9 cellular contexts compared by ENCODE assay signal in genomic region chr20:45095753-45096371, GRCh38. TPM values are rescaled to one million over a fixed set of nuclear protein-coding genes. Genes with fewer than 3 reads are reported as not detected.
A peak's percentile ranks its signal among the peaks of the same experiment; 100 is the strongest.
DNase-seq lines count a peak whose midpoint lies in the region; ATAC-seq and TF ChIP-seq lines count a peak whose summit lies in the region.
"Had no signal": no experiment of that assay in that cellular context is flagged by ENCODE, and none has a peak within 500 bp of the region (broad histone marks: within the 10 kb centered on the region; RNA-seq: fewer than 3 reads in every experiment).

No MANE protein-coding gene starts in this region.

- H3K27ac Mint-ChIP-seq in Caco-2 (ENCODE audit: unreplicated experiment) = no peak overlapping the region

- H3K4me1 Mint-ChIP-seq in Caco-2 (ENCODE audit: low read depth, unreplicated experiment) = no peaks in the 10 kb centered on the region

- no peak overlapping the region for H3K4me3 ChIP-seq in Caco-2 (ENCODE audit: low read depth, low read length)

- intact Hi-C loops in Caco-2 (cut with micrococcal nuclease; ENCODE audit: unreplicated experiment) = loop anchor here (1.0 kb wide), 4 partner anchors 52 to 194 kb away; no protein-coding TSS in a partner anchor

- no peak for ATAC-seq in GM21526 (IDR thresholded peaks at IDR 0.05; ENCODE audit: low FRiP score, unreplicated experiment)

- no peak overlapping the region for H3K4me3 Mint-ChIP-seq in Caco-2 (ENCODE audit: unreplicated experiment)

- H3K9me3 Mint-ChIP-seq in Caco-2 (ENCODE audit: unreplicated experiment) = no peaks in the 10 kb centered on the region

- CTCF ChIA-PET in Caco-2 (lab: Charles Lee) = interaction anchor here (0.5 to 7.0 kb wide), 39 partner anchors 9 to 891 kb away, joined by 3 to 203 read pairs (median 6); partner anchors contain the start of gene WFDC12

- POLR2A ChIA-PET in Caco-2 (lab: Charles Lee) = interaction anchor here (0.5 to 2.0 kb wide), 4 partner anchors 52 to 346 kb away, joined by 3 to 13 read pairs (median 3); partner anchors contain the start of gene YWHAB

- no peaks in the 10 kb centered on the region for H3K9me3 ChIP-seq in Caco-2

- TF ChIP-seq CTCF in Caco-2 (IDR thresholded peaks at IDR 0.05; ENCODE audit: insufficient read depth in 1 of 2, low read depth in 1 of 2, low read length in 1 of 2, severe bottlenecking in 1 of 2, unreplicated experiment in 1 of 2) = peak; percentile 95 to 99

- no TSS peak for BruUV-seq in Caco-2 (replicated peaks; lab: Mats Ljungman, UMichigan)

- peaks cover 5% of the 10 kb centered on the region for H3K36me3 Mint-ChIP-seq in Caco-2 (ENCODE audit: insufficient read depth, unreplicated experiment)

- H3K36me3 ChIP-seq in Caco-2 (ENCODE audit: control insufficient read depth, insufficient read depth, low read length) = no peaks in the 10 kb centered on the region

- H3K4me1 ChIP-seq in Caco-2 = no peaks in the 10 kb centered on the region

- peak; percentile 84 to 87 for DNase-seq in Caco-2
- peak; percentile 89 for DNase-seq in HT-29 (ENCODE audit: low spot score)
- peak; percentile 71 for DNase-seq in RPMI7951 (ENCODE audit: low read depth)
- DNase-seq in activated effector memory CD4-positive, alpha-beta T cell treated with anti-CD3 and anti-CD28 coated beads, Interleukin-2, amount 50 U/mL, for 16 hours = peak; percentile 78
- peak; percentile 27 for DNase-seq in foreskin melanocyte
- peak; percentile 73 for DNase-seq in pons (ENCODE audit: low spot score)
- DNase-seq in NCI-H1048 (lab: John Stamatoyannopoulos, UW) = no peak

- no peaks in the 10 kb centered on the region for H3K27me3 Mint-ChIP-seq in Caco-2 (ENCODE audit: insufficient read depth, unreplicated experiment)

- H3K27me3 ChIP-seq in Caco-2 (replicated peaks; ENCODE audit: control insufficient read depth, insufficient read depth, low read length) = no peaks in the 10 kb centered on the region

RNA-seq across cellular contexts. Expression of gene KCNS1, which starts 5.1 kb away (rescaled TPM):
- 0.09 TPM in 1 of 2 replicates, not detected in the other for total RNA-seq in Caco-2 (2022)
- not detected in 2 replicates for total RNA-seq in HT-29 (2014; rRNA removed; shearing (Covaris generic))
- total RNA-seq in RPMI7951 (2014; rRNA removed; shearing (Covaris generic)) = 0.12 and 0.39 TPM in 2 replicates

RNA-seq across cellular contexts. Expression of gene WFDC5, which starts 19.1 kb away (rescaled TPM):
- total RNA-seq in Caco-2 (2022) = not detected in 2 replicates
- not detected in 2 replicates for total RNA-seq in HT-29 (2014; rRNA removed; shearing (Covaris generic))
- not detected in 2 replicates for total RNA-seq in RPMI7951 (2014; rRNA removed; shearing (Covaris generic))
- total RNA-seq: T-helper 2 cell treated with Interferon-gamma antibody and Interleukin-4, amounts not matched to agents 100 ng/mL and 5 ng/mL, for 36 hours had no signal

RNA-seq across cellular contexts. Expression of gene WFDC12, which starts 28.4 kb away (rescaled TPM):
- total RNA-seq in Caco-2 (2022) = not detected in 2 replicates
- not detected in 2 replicates for total RNA-seq in HT-29 (2014; rRNA removed; shearing (Covaris generic))
- total RNA-seq in RPMI7951 (2014; rRNA removed; shearing (Covaris generic)) = not detected in 2 replicates
- total RNA-seq: T-helper 2 cell treated with Interferon-gamma antibody and Interleukin-4, amounts not matched to agents 100 ng/mL and 5 ng/mL, for 36 hours had no signal
